1 cellular context compared by ENCODE assay signal in genomic region chr1:179231923-179232322, GRCh38.
TF ChIP-seq lines count a peak whose summit lies in the region.

No MANE protein-coding gene starts in this region.

TF ChIP-seq in K562, 482 proteins besides CTCF, POLR2A, EP300 and RAD21 (continued from another document and continues in another):
- TF ChIP-seq ZMIZ1 (IDR thresholded peaks at IDR 0.05; ENCODE audit: low read depth in 2 of 2, low read length in 2 of 2) = no peak
- no peak for TF ChIP-seq SP1 (CRISPR knock-in tag; IDR thresholded peaks at IDR 0.05)
- no peak for TF ChIP-seq PTBP1 (IDR thresholded peaks at IDR 0.05; ENCODE audit: low read depth, low read length)
- no peak for TF ChIP-seq BRF2 (IDR thresholded peaks at IDR 0.05; ENCODE audit: borderline replicate concordance, insufficient read depth, insufficient read length)
- TF ChIP-seq EHMT2 (IDR thresholded peaks at IDR 0.05) = no peak
- TF ChIP-seq PHTF2 (CRISPR knock-in tag; IDR thresholded peaks at IDR 0.05) = no peak
- TF ChIP-seq SMARCB1 (IDR thresholded peaks at IDR 0.05; ENCODE audit: insufficient read length, low read depth) = no peak
- no peak for TF ChIP-seq ZNF518B (CRISPR knock-in tag; IDR thresholded peaks at IDR 0.05)
- TF ChIP-seq ZNF232 (CRISPR knock-in tag; IDR thresholded peaks at IDR 0.05) = no peak
- TF ChIP-seq CCAR2 (IDR thresholded peaks at IDR 0.05; ENCODE audit: low read depth, low read length) = no peak
- no peak for TF ChIP-seq MEF2D (tag; conservative IDR thresholded peaks at IDR 0.05; ENCODE audit: low read depth)
- no peak for TF ChIP-seq ETV5 (CRISPR knock-in tag; IDR thresholded peaks at IDR 0.05; ENCODE audit: low read depth)
- no peak for TF ChIP-seq ZNF140 (CRISPR knock-in tag; IDR thresholded peaks at IDR 0.05)
- TF ChIP-seq BRD4 (IDR thresholded peaks at IDR 0.05) = no peak
- TF ChIP-seq ZNF644 (tag; IDR thresholded peaks at IDR 0.05; ENCODE audit: low read depth) = no peak
- TF ChIP-seq FOXA3 (CRISPR knock-in tag; conservative IDR thresholded peaks at IDR 0.05 in 1 of 2, IDR thresholded peaks at IDR 0.05 in 1 of 2) = no peak
- TF ChIP-seq CHD7 (IDR thresholded peaks at IDR 0.05; ENCODE audit: low read depth, low read length) = no peak
- TF ChIP-seq CHCHD3 (CRISPR knock-in tag; IDR thresholded peaks at IDR 0.05) = no peak
- TF ChIP-seq RBM39 (optimal IDR thresholded peaks at IDR 0.05; ENCODE audit: low read depth, low read length) = no peak
- TF ChIP-seq ZNF280A (IDR thresholded peaks at IDR 0.05; ENCODE audit: low read depth, partially characterized antibody) = no peak
- no peak for TF ChIP-seq KDM2B (CRISPR knock-in tag; IDR thresholded peaks at IDR 0.05)
- TF ChIP-seq PATZ1 (CRISPR knock-in tag; IDR thresholded peaks at IDR 0.05; ENCODE audit: borderline replicate concordance) = no peak
- TF ChIP-seq CBFA2T2 (conservative IDR thresholded peaks at IDR 0.05) = 0 out of 2 replicates have a peak, but pooled peaks have one; percentile 16
- TF ChIP-seq RCOR1 (IDR thresholded peaks at IDR 0.05; ENCODE audit: borderline replicate concordance in 1 of 2, low read depth in 2 of 2, low read length in 2 of 2) = peak in 1 of 2 experiments; percentile 32; a peak in 1 of 4 replicates
- TF ChIP-seq MEF2A (IDR thresholded peaks at IDR 0.05; ENCODE audit: control insufficient read depth, low read depth, low read length) = no peak
- TF ChIP-seq HDAC1 (IDR thresholded peaks at IDR 0.05) = peak in 1 of 2 experiments; percentile 31; a peak in 1 of 4 replicates
- peak; percentile 35; the same call in 1 of the 2 replicates for TF ChIP-seq SMARCE1 (IDR thresholded peaks at IDR 0.05)
- no peak for TF ChIP-seq ZBTB7A (IDR thresholded peaks at IDR 0.05; ENCODE audit: borderline replicate concordance, control insufficient read depth, low read depth, low read length)
- TF ChIP-seq ZHX1 (conservative IDR thresholded peaks at IDR 0.05; ENCODE audit: low read length) = no peak
